ENCODE assay signal across 10 cellular contexts in genomic region chr16:87681990-87682570, GRCh38.
DNase-seq lines count a peak whose midpoint lies in the region; ATAC-seq, FAIRE-seq and TF ChIP-seq lines count a peak whose summit lies in the region.
"Had no signal": no experiment of that assay in that cellular context is flagged by ENCODE, and none has a peak within 500 bp of the region (broad histone marks: within the 10 kb centered on the region; RNA-seq: fewer than 3 reads in every experiment).

No MANE protein-coding gene starts in this region.

- no peak overlapping the region for H2AK5ac ChIP-seq in mesenchymal stem cell (ENCODE audit: low read length, severe bottlenecking)

- H3K18ac ChIP-seq in mesenchymal stem cell (ENCODE audit: low read depth in 1 of 2, low read length in 2 of 2), result no peak overlapping the region

- peak overlapping the region; percentile 11 for H3K4me2 ChIP-seq in mesenchymal stem cell (ENCODE audit: low read length, poor library complexity, severe bottlenecking)

- no peaks in the 10 kb centered on the region for H3K36me3 ChIP-seq in mesenchymal stem cell (ENCODE audit: control insufficient read depth in 1 of 2, insufficient read depth in 2 of 2, low read depth in 1 of 2, low read length in 2 of 2)
- H3K36me3 ChIP-seq: uterus had no signal

- peaks cover 21 to 71% of the 10 kb centered on the region in 2 experiments for H3K27me3 ChIP-seq in mesenchymal stem cell (ENCODE audit: control insufficient read depth in 1 of 2, insufficient read depth in 1 of 2, low read length in 2 of 2)
- H3K27me3 ChIP-seq: uterus had no signal

- no peaks in the 10 kb centered on the region for H3K9me3 ChIP-seq in mesenchymal stem cell (ENCODE audit: control insufficient read depth, low read length)
- H3K9me3 ChIP-seq: uterus had no signal

- H2BK15ac ChIP-seq in mesenchymal stem cell (ENCODE audit: low read depth, poor library complexity, severe bottlenecking), result no peak overlapping the region

- no peak overlapping the region for H4K91ac ChIP-seq in mesenchymal stem cell (ENCODE audit: low read length)

- intact Hi-C loops in sciatic nerve (cut with DNase I), result no loop called here

- peak overlapping the region; percentile 58; the same call in 1 of the 2 replicates for H3K27ac Mint-ChIP-seq in HFFc6
- H3K27ac Mint-ChIP-seq in activated naive CD8-positive, alpha-beta T cell treated with anti-CD3 and anti-CD28 coated beads, Interleukin-2, amount 10 ng/mL, durations not matched to agents 7 days and 5 days, result no peak overlapping the region

- no peak for FAIRE-seq in D721Med (lab: Jason Lieb, UNC)

- peak; percentile 19 for ATAC-seq in activated naive CD8-positive, alpha-beta T cell treated with anti-CD3 and anti-CD28 coated beads, Interleukin-2, amount 10 ng/mL, durations not matched to agents 7 days and 5 days (ENCODE audit: low read depth)
- ATAC-seq in sciatic nerve, result no peak

- H3K9ac ChIP-seq in mesenchymal stem cell (ENCODE audit: low read length), result no peak overlapping the region

- peak overlapping the region; percentile 15 for H2BK5ac ChIP-seq in mesenchymal stem cell (ENCODE audit: low read depth, low read length, poor library complexity, severe bottlenecking)

- no peak overlapping the region for H3K27ac ChIP-seq in mesenchymal stem cell (ENCODE audit: low read length, poor library complexity, severe bottlenecking)
- H3K27ac ChIP-seq: coronary artery, uterus had no signal

- TF ChIP-seq CTCF in D721Med (IDR thresholded peaks at IDR 0.05; ENCODE audit: insufficient read depth, missing control alignments) (peak; percentile 3), HFFc6 (IDR thresholded peaks at IDR 0.05) (peak; percentile 71)

- H3K4me1 Mint-ChIP-seq in HFFc6 (ENCODE audit: low read depth), result peaks cover 20% of the 10 kb centered on the region
- H3K4me1 Mint-ChIP-seq in activated naive CD8-positive, alpha-beta T cell treated with anti-CD3 and anti-CD28 coated beads, Interleukin-2, amount 10 ng/mL, durations not matched to agents 7 days and 5 days, result peaks cover 4% of the 10 kb centered on the region

- POLR2A ChIA-PET in activated naive CD8-positive, alpha-beta T cell treated with anti-CD3 and anti-CD28 coated beads, Interleukin-2, amount 10 ng/mL, durations not matched to agents 7 days and 5 days (lab: Charles Lee), result no interaction called here

- peak overlapping the region in 1 of 2 experiments; percentile 75 for H2BK12ac ChIP-seq in mesenchymal stem cell (ENCODE audit: low read length in 2 of 2)

- H3K4ac ChIP-seq in mesenchymal stem cell (ENCODE audit: low read depth in 1 of 2, low read length in 2 of 2), result no peak overlapping the region

- peak overlapping the region; percentile 80 for H4K8ac ChIP-seq in mesenchymal stem cell (ENCODE audit: low read length)

- no peaks in the 10 kb centered on the region for H3K9me3 Mint-ChIP-seq in HFFc6
- H3K9me3 Mint-ChIP-seq in activated naive CD8-positive, alpha-beta T cell treated with anti-CD3 and anti-CD28 coated beads, Interleukin-2, amount 10 ng/mL, durations not matched to agents 7 days and 5 days, result no peaks in the 10 kb centered on the region

- H3K23ac ChIP-seq in mesenchymal stem cell (ENCODE audit: low read length in 2 of 2), result no peak overlapping the region

- H3K14ac ChIP-seq in mesenchymal stem cell (ENCODE audit: low read length in 2 of 2), result no peak overlapping the region

- H3K4me3 ChIP-seq in mesenchymal stem cell (ENCODE audit: insufficient read depth in 1 of 2, low read depth in 1 of 2, low read length in 2 of 2), result no peak overlapping the region
- H3K4me3 ChIP-seq: coronary artery, uterus had no signal

- H2BK120ac ChIP-seq in mesenchymal stem cell (ENCODE audit: low read depth, low read length), result peak overlapping the region; percentile 49

- DNase-seq in D721Med (ENCODE audit: insufficient read length, low spot score), result no peak
- DNase-seq in HFFc6, result peak; percentile 55
- no peak for DNase-seq in activated naive CD8-positive, alpha-beta T cell treated with anti-CD3 and anti-CD28 coated beads, Interleukin-2, amount 10 ng/mL, durations not matched to agents 7 days and 5 days
- peak; percentile 77 for DNase-seq in mesenchymal stem cell
- DNase-seq in superior temporal gyrus (ENCODE audit: extremely low spot score), result no peak
- DNase-seq in NCI-H187 (lab: John Stamatoyannopoulos, UW), result no peak
- DNase-seq in NCI-H2081 treated with DMSO at 0.1 percent for 48 hours (lab: John Stamatoyannopoulos, UW), result no peak
- DNase-seq in sciatic nerve (ENCODE audit: low spot score), result no peak
- DNase-seq: uterus had no signal

- H3K4me3 Mint-ChIP-seq in HFFc6, result no peak overlapping the region
- no peak overlapping the region for H3K4me3 Mint-ChIP-seq in activated naive CD8-positive, alpha-beta T cell treated with anti-CD3 and anti-CD28 coated beads, Interleukin-2, amount 10 ng/mL, durations not matched to agents 7 days and 5 days

- no peaks in the 10 kb centered on the region for H3K79me1 ChIP-seq in mesenchymal stem cell (replicated peaks; ENCODE audit: low read length, poor library complexity, severe bottlenecking)

- peaks cover 20% of the 10 kb centered on the region for H3K27me3 Mint-ChIP-seq in HFFc6 (ENCODE audit: insufficient read depth)
- H3K27me3 Mint-ChIP-seq in activated naive CD8-positive, alpha-beta T cell treated with anti-CD3 and anti-CD28 coated beads, Interleukin-2, amount 10 ng/mL, durations not matched to agents 7 days and 5 days, result peaks cover 4% of the 10 kb centered on the region

- no peaks in the 10 kb centered on the region for H3K36me3 Mint-ChIP-seq in HFFc6 (ENCODE audit: low read depth)
- H3K36me3 Mint-ChIP-seq in activated naive CD8-positive, alpha-beta T cell treated with anti-CD3 and anti-CD28 coated beads, Interleukin-2, amount 10 ng/mL, durations not matched to agents 7 days and 5 days, result no peaks in the 10 kb centered on the region

- no peak overlapping the region for H2AFZ ChIP-seq in mesenchymal stem cell (ENCODE audit: low read depth, low read length)

- peaks cover 9% of the 10 kb centered on the region for H3K4me1 ChIP-seq in mesenchymal stem cell (ENCODE audit: control insufficient read depth, insufficient read depth, low read depth, low read length)
- H3K4me1 ChIP-seq: uterus had no signal

- 43% methylated on average over 8 of the region's 9 CpGs for WGBS in mesenchymal stem cell

Comparison
In these comparisons a context has a peak if more than half of its experiments do, and no peak if none do; other contexts are left out.
1. DNase-seq: peak in HFFc6 (single experiment) and mesenchymal stem cell (single experiment); none in D721Med (single experiment), activated naive CD8-positive, alpha-beta T cell treated with anti-CD3 and anti-CD28 coated beads, Interleukin-2, amount 10 ng/mL, durations not matched to agents 7 days and 5 days (single experiment), superior temporal gyrus (single experiment), NCI-H187 (0 of 2), NCI-H2081 treated with DMSO at 0.1 percent for 48 hours (single experiment) and sciatic nerve (single experiment).